8 cellular contexts compared by ENCODE assay signal in genomic region chr17:44385287-44386181, GRCh38. TPM values are rescaled to one million over a fixed set of nuclear protein-coding genes. Genes with fewer than 3 reads are reported as not detected.
A peak's percentile ranks its signal among the peaks of the same experiment; 100 is the strongest.
DNase-seq lines count a peak whose midpoint lies in the region; ATAC-seq and TF ChIP-seq lines count a peak whose summit lies in the region.

No MANE protein-coding gene starts in this region.

- H3K27me3 ChIP-seq in KMS-11 (ENCODE audit: insufficient read depth, low read depth) (peaks cover 29% of the 10 kb centered on the region; the same call in 1 of the 2 replicates), SJSA1 (replicated peaks) (peaks cover 37% of the 10 kb centered on the region), suprapubic skin (peaks cover 9% of the 10 kb centered on the region)

- no peak overlapping the region for H3K27ac ChIP-seq in KMS-11
- no peak overlapping the region for H3K27ac ChIP-seq in SJSA1
- H3K27ac ChIP-seq in suprapubic skin = no peak overlapping the region

- H3K36me3 ChIP-seq in KMS-11 (ENCODE audit: insufficient read depth) = no peaks in the 10 kb centered on the region
- H3K36me3 ChIP-seq in SJSA1 = no peaks in the 10 kb centered on the region
- no peaks in the 10 kb centered on the region for H3K36me3 ChIP-seq in suprapubic skin

- H3K4me3 ChIP-seq in KMS-11 (IDR thresholded peaks at IDR 0.05; ENCODE audit: insufficient read depth, low read depth, low read length) (no peak overlapping the region), SJSA1 (peak overlapping the region; percentile 36), suprapubic skin (peak overlapping the region; percentile 59)

- no peak for TF ChIP-seq POLR2A in suprapubic skin (IDR thresholded peaks at IDR 0.05)

- TF ChIP-seq CTCF in GM12872 (IDR thresholded peaks at IDR 0.05; ENCODE audit: insufficient read depth, low read depth, low read length) = peak; percentile 17; the same call in 1 of the 3 replicates
- TF ChIP-seq CTCF in KMS-11 (conservative IDR thresholded peaks at IDR 0.05; ENCODE audit: low read depth, low read length) = no peak
- TF ChIP-seq CTCF in omental fat pad (IDR thresholded peaks at IDR 0.05) = no peak
- no peak for TF ChIP-seq CTCF in suprapubic skin (IDR thresholded peaks at IDR 0.05)

- under 1% methylated on average over 15 of the region's 68 CpGs for WGBS in suprapubic skin

- DNase-seq in SJSA1 (ENCODE audit: low read depth in 1 of 2, low spot score in 2 of 2) = peak in 1 of 2 experiments; percentile 86
- peak; percentile 86 for DNase-seq in activated naive CD4-positive, alpha-beta T cell treated with Interleukin-2 at 50 U/mL for 16 hours
- peak; percentile 35 for DNase-seq in globus pallidus (ENCODE audit: low spot score)
- DNase-seq in omental fat pad (ENCODE audit: low spot score) = peak; percentile 67
- DNase-seq in suprapubic skin (ENCODE audit: low spot score in 2 of 2) = peak; percentile 65 to 83
- no peak for DNase-seq in HT-29 (ENCODE audit: low spot score)

- no peaks in the 10 kb centered on the region for H4K20me1 ChIP-seq in KMS-11 (ENCODE audit: insufficient read depth)

- peak overlapping the region; percentile 91 for H3K4me2 ChIP-seq in KMS-11

- no peaks in the 10 kb centered on the region; the same call in 1 of the 2 replicates for H3K9me3 ChIP-seq in SJSA1 (replicated peaks)
- H3K9me3 ChIP-seq in suprapubic skin = no peaks in the 10 kb centered on the region

- no peak for TF ChIP-seq EP300 in suprapubic skin (IDR thresholded peaks at IDR 0.05)

- no peaks in the 10 kb centered on the region for H3K79me2 ChIP-seq in KMS-11 (ENCODE audit: insufficient read depth, low read depth)

- ATAC-seq in omental fat pad (ENCODE audit: low FRiP score) = peak; percentile 93

- H2AFZ ChIP-seq in KMS-11 (ENCODE audit: low read depth) = peak overlapping the region; percentile 99

- H3K4me1 ChIP-seq in KMS-11 (ENCODE audit: low read depth, poor library complexity, severe bottlenecking) (peaks cover 6% of the 10 kb centered on the region), SJSA1 (replicated peaks) (peaks cover 14% of the 10 kb centered on the region), suprapubic skin (peaks cover 16% of the 10 kb centered on the region)

- peak overlapping the region; percentile 56; the same call in 1 of the 2 replicates for H3K9ac ChIP-seq in KMS-11

RNA-seq across cellular contexts. Expression of gene ITGA2B, which starts 3.9 kb away (rescaled TPM):
- total RNA-seq in SJSA1 (2014; rRNA removed; shearing (Covaris generic)) = 0.29 TPM in 1 of 2 replicates, not detected in the other
- total RNA-seq in omental fat pad = 1 to 10 TPM in 2 of 4 donors, under 1 TPM in 2; 0.72 to 1.6 (median 1.0) TPM
- total RNA-seq in suprapubic skin = under 1 TPM in 2 of 4 donors, not detected in 2; 0.45 to 0.48 TPM
- 0.05 TPM in 1 of 2 replicates, not detected in the other for total RNA-seq in HT-29 (2014; rRNA removed; shearing (Covaris generic))

RNA-seq across cellular contexts. Expression of gene FAM171A2, which starts 21.9 kb away (rescaled TPM):
- total RNA-seq in SJSA1 (2014; rRNA removed; shearing (Covaris generic)) = 6.9 and 8.6 TPM in 2 replicates
- total RNA-seq in omental fat pad (1 to 10 TPM in 1 of 4 donors, under 1 TPM in 3; 0.56 to 3.5 (median 0.95) TPM), suprapubic skin (1 to 10 TPM; 1.2 to 2.6 (median 1.5) TPM)
- 2.1 and 3.0 TPM in 2 replicates for total RNA-seq in HT-29 (2014; rRNA removed; shearing (Covaris generic))

RNA-seq across cellular contexts. Expression of gene GRN, which starts 40.4 kb away (rescaled TPM):
- 190 and 246 TPM in 2 replicates for total RNA-seq in SJSA1 (2014; rRNA removed; shearing (Covaris generic))
- total RNA-seq in omental fat pad = 100 to 1,000 TPM; 275 to 379 (median 316) TPM
- 100 to 1,000 TPM; 294 to 451 (median 340) TPM for total RNA-seq in suprapubic skin
- 637 and 715 TPM in 2 replicates for total RNA-seq in HT-29 (2014; rRNA removed; shearing (Covaris generic))
